ENCODE assay signal across 8 cellular contexts in genomic region chr20:50285376-50286173, GRCh38.
DNase-seq lines count a peak whose midpoint lies in the region; ATAC-seq and TF ChIP-seq lines count a peak whose summit lies in the region.

No MANE protein-coding gene starts in this region.

- H3K4me3 ChIP-seq in lower lobe of right lung, result no peak overlapping the region

- H3K36me3 ChIP-seq in lower lobe of right lung, result no peaks in the 10 kb centered on the region

- H3K27ac ChIP-seq in lower lobe of right lung, result peak overlapping the region; percentile 77

- DNase-seq in EL (peak; percentile 74), amniotic epithelial cell (ENCODE audit: low read depth) (peak; percentile 90), lower lobe of right lung (no peak), COR-L47 (lab: John Stamatoyannopoulos, UW) (no peak), NCI-H1417 (lab: John Stamatoyannopoulos, UW) (no peak)
- no peak for DNase-seq in activated effector memory CD4-positive, alpha-beta T cell treated with Interleukin-2 at 50 U/mL for 16 hours

- peaks cover 46% of the 10 kb centered on the region for H3K4me1 ChIP-seq in lower lobe of right lung

- no peaks in the 10 kb centered on the region for H3K9me3 ChIP-seq in lower lobe of right lung

- peak; percentile 52 for ATAC-seq in HG02588 (IDR thresholded peaks at IDR 0.05; ENCODE audit: unreplicated experiment)
- no peak for ATAC-seq in lower lobe of right lung
- ATAC-seq in HG02798 (IDR thresholded peaks at IDR 0.05; ENCODE audit: poor library complexity, unreplicated experiment), result no peak

- TF ChIP-seq CTCF in lower lobe of right lung (IDR thresholded peaks at IDR 0.05), result no peak

- intact Hi-C loops in lower lobe of right lung (cut with DNase I), result no loop called here

- H3K27me3 ChIP-seq in lower lobe of right lung (ENCODE audit: low read depth), result no peaks in the 10 kb centered on the region

Comparison
In these comparisons a context has a peak if more than half of its experiments do, and no peak if none do; other contexts are left out.
1. DNase-seq: peak in EL (single experiment) and amniotic epithelial cell (single experiment); none in lower lobe of right lung (single experiment), COR-L47 (single experiment), activated effector memory CD4-positive, alpha-beta T cell treated with Interleukin-2 at 50 U/mL for 16 hours (single experiment) and NCI-H1417 (0 of 3).